ENCODE assay signal across 8 cellular contexts in genomic region chr19:19515764-19516519, GRCh38. TPM values are rescaled to one million over a fixed set of nuclear protein-coding genes. Genes with fewer than 3 reads are reported as not detected.
DNase-seq lines count a peak whose midpoint lies in the region; TF ChIP-seq lines count a peak whose summit lies in the region.

Gene NDUFA13 (plus strand): TSS chr19:19516225. CDS start chr19:19516239, 14 bp downstream.

- H3K4me3 ChIP-seq in HFF-Myc (replicated peaks; ENCODE audit: low read depth, low read length) (peak within 1 kb of the TSS; percentile 95), neutrophil (ENCODE audit: low read depth in 1 of 2, low read length in 1 of 2) (peak within 1 kb of the TSS; percentile 82 to 97)

- peaks cover 12% of the 10 kb centered on the region in 2 experiments for H3K4me1 ChIP-seq in neutrophil (ENCODE audit: control insufficient read depth in 1 of 2, insufficient read depth in 1 of 2, low read depth in 1 of 2, low read length in 1 of 2)

- H3K9me3 ChIP-seq in neutrophil: no peaks in the 10 kb centered on the region

- H3K27ac ChIP-seq in neutrophil: peak within 1 kb of the TSS; percentile 85

- DNase-seq in GM03348 (ENCODE audit: low spot score) (peak; percentile 95), HFF-Myc (ENCODE audit: extremely low read depth, low read depth) (peak; percentile 87), NAMALWA (ENCODE audit: low spot score) (peak; percentile 97), SK-MEL-5 (ENCODE audit: low read depth, low spot score) (peak; percentile 91), germinal center (ENCODE audit: low spot score) (peak; percentile 90)
- DNase-seq in activated naive CD4-positive, alpha-beta T cell treated with Interleukin-2 at 50 U/mL for 16 hours: peak; percentile 95

- in situ Hi-C loops in SK-MEL-5 (cut with HindIII; ENCODE audit: low pct_unique_long_range_greater_than_20kb, low sequenced_read_pairs): no loop called here

- peaks cover 5% of the 10 kb centered on the region for H3K27me3 ChIP-seq in neutrophil

- TF ChIP-seq CTCF in HFF-Myc (IDR thresholded peaks at IDR 0.05; ENCODE audit: low read depth, low read length, missing control alignments): no peak
- peak; percentile 17 for TF ChIP-seq CTCF in neutrophil (IDR thresholded peaks at IDR 0.05)
- no peak for TF ChIP-seq CTCF in subcutaneous adipose tissue (IDR thresholded peaks at IDR 0.05; ENCODE audit: low read depth)

- peaks cover 3% of the 10 kb centered on the region for H3K36me3 ChIP-seq in neutrophil

RNA-seq across cellular contexts. Expression of gene NDUFA13, which starts in this region (rescaled TPM):
- total RNA-seq in SK-MEL-5 (2014; rRNA removed; shearing (Covaris generic)): 154 and 157 TPM in 2 replicates
- polyA plus RNA-seq in SK-MEL-5 (2015; cell fraction: cytosol; rRNA removed): 104 and 191 TPM in 2 replicates
- 38.0 and 64.9 TPM in 2 replicates for polyA plus RNA-seq in SK-MEL-5 (2015; cell fraction: nucleus; rRNA removed)
- total RNA-seq in subcutaneous adipose tissue: 10 to 100 TPM; 26.6 to 83.0 (median 36.0) TPM

Comparison
In these comparisons a context has a peak if more than half of its experiments do, and no peak if none do; other contexts are left out.
1. Peak in every context shown above with its lines: DNase-seq, H3K4me3 ChIP-seq and H3K27ac ChIP-seq.